21 cellular contexts compared by ENCODE assay signal in genomic region chr7:7131273-7131672, GRCh38. TPM values are rescaled to one million over a fixed set of nuclear protein-coding genes. Genes with fewer than 3 reads are reported as not detected.
DNase-seq lines count a peak whose midpoint lies in the region; ATAC-seq, FAIRE-seq and TF ChIP-seq lines count a peak whose summit lies in the region.
"Had no signal": no experiment of that assay in that cellular context is flagged by ENCODE, and none has a peak within 500 bp of the region (broad histone marks: within the 10 kb centered on the region; RNA-seq: fewer than 3 reads in every experiment).

No MANE protein-coding gene starts in this region.

- no peak overlapping the region for H2AK5ac ChIP-seq in H1 (ENCODE audit: low read depth, low read length)
- H2AK5ac ChIP-seq in mesendoderm (ENCODE audit: low read length) = no peak overlapping the region

- CTCF ChIA-PET in H1 (lab: Charles Lee; ENCODE audit: partially characterized antibody) = interaction anchor here (1.9 kb wide), 1 partner anchor 28 kb away, joined by 9 read pairs; no protein-coding TSS in a partner anchor

- H4K5ac ChIP-seq in H1 (ENCODE audit: insufficient read length, low read depth, low read length) (no peak overlapping the region), mesendoderm (ENCODE audit: low read length) (no peak overlapping the region)

- H3K4me1 ChIP-seq in H1 (replicated peaks in 1 of 4; ENCODE audit: control insufficient read depth in 3 of 4, insufficient read depth in 4 of 4, low read length in 3 of 4) = peaks cover 0 to 6% (median 5%) of the 10 kb centered on the region in 4 experiments; a peak in 5 of 7 replicates
- peaks cover 5% of the 10 kb centered on the region for H3K4me1 ChIP-seq in mesendoderm (ENCODE audit: control insufficient read depth, low read depth, low read length)
- peaks cover 0 to 15% (median 0%) of the 10 kb centered on the region in 12 donors for H3K4me1 ChIP-seq in heart left ventricle

- intact Hi-C loops in lower leg skin (cut with DNase I; ENCODE audit: low total_unique reads) (no loop called here), heart left ventricle (cut with DNase I) (no loop called here)

- no peak overlapping the region for H2AFZ ChIP-seq in H1 (ENCODE audit: low read length)

- H4K8ac ChIP-seq in H1 (ENCODE audit: extremely low read depth, insufficient read depth, low read length) (no peak overlapping the region), mesendoderm (ENCODE audit: low read depth, low read length) (no peak overlapping the region)

- no peak overlapping the region for H3K14ac ChIP-seq in H1 (ENCODE audit: insufficient read length)

- no peak overlapping the region for H2BK120ac ChIP-seq in H1 (replicated peaks; ENCODE audit: low read depth, low read length)
- no peak overlapping the region for H2BK120ac ChIP-seq in mesendoderm (ENCODE audit: low read depth, low read length)

- no peak overlapping the region for H2BK20ac ChIP-seq in H1 (ENCODE audit: low read length)

- H3K4me3 ChIP-seq in H7 (ENCODE audit: insufficient read depth, low read depth, low read length) = no peak overlapping the region
- no peak overlapping the region for H3K4me3 ChIP-seq in H1 (ENCODE audit: extremely low read depth in 1 of 4, insufficient read depth in 2 of 4, low read depth in 3 of 4, low read length in 4 of 4)
- H3K4me3 ChIP-seq in mesendoderm (ENCODE audit: low read length) = no peak overlapping the region
- no peak overlapping the region for H3K4me3 ChIP-seq in lower leg skin (ENCODE audit: low read depth, poor library complexity, severe bottlenecking)
- H3K4me3 ChIP-seq in heart left ventricle = no peak overlapping the region
- H3K4me3 ChIP-seq: GM12878, MG63 had no signal

- H2BK5ac ChIP-seq in H1 (ENCODE audit: low read depth, low read length) = no peak overlapping the region
- H2BK5ac ChIP-seq in mesendoderm (ENCODE audit: low read length) = peak overlapping the region; percentile 21

- H3K56ac ChIP-seq in H1 (replicated peaks; ENCODE audit: insufficient read length, low read depth, low read length) (no peak overlapping the region), mesendoderm (ENCODE audit: low read length) (no peak overlapping the region)

- H3K36me3 ChIP-seq in H7 (replicated peaks; ENCODE audit: control insufficient read depth, insufficient read depth, low read length) = no peaks in the 10 kb centered on the region
- no peaks in the 10 kb centered on the region for H3K36me3 ChIP-seq in H1 (ENCODE audit: control insufficient read depth in 2 of 4, insufficient read depth in 4 of 4, low read length in 3 of 4)
- H3K36me3 ChIP-seq in mesendoderm (ENCODE audit: control insufficient read depth, insufficient read depth, low read length) = no peaks in the 10 kb centered on the region
- no peaks in the 10 kb centered on the region for H3K36me3 ChIP-seq in heart left ventricle
- H3K36me3 ChIP-seq: MG63 had no signal

- H2BK15ac ChIP-seq in H1 (ENCODE audit: low read length) (no peak overlapping the region), mesendoderm (replicated peaks; ENCODE audit: low read depth) (no peak overlapping the region)

- H3K4ac ChIP-seq in H1 (replicated peaks; ENCODE audit: insufficient read length, low read depth, low read length) (no peak overlapping the region), mesendoderm (ENCODE audit: low read depth, low read length) (no peak overlapping the region)

- H3K27ac ChIP-seq in H1 (ENCODE audit: low read depth, low read length) = no peak overlapping the region
- peak overlapping the region; percentile 50 for H3K27ac ChIP-seq in mesendoderm (ENCODE audit: low read depth, low read length)
- no peak overlapping the region for H3K27ac ChIP-seq in heart left ventricle

- WGBS in H1 (ENCODE audit: extremely low coverage in 1 of 2, insufficient coverage in 1 of 2, insufficient read length in 1 of 2, insufficient replicate concordance in 2 of 2, low coverage in 1 of 2, low lambda C conversion rate in 2 of 2, missing lambda C conversion rate in 1 of 2), 2 experiments = 64% methylated on average over 1 of the region's 1 CpG; no CpG with 5 or more reads in 1 of the 2 experiments
- no CpG with 5 or more reads among the region's 1 CpG for WGBS in mesendoderm (ENCODE audit: extremely low coverage, insufficient coverage, low lambda C conversion rate)
- WGBS in lower leg skin, 2 donors = 92% methylated on average over 1 of the region's 1 CpG
- WGBS in heart left ventricle, 4 donors = 69 to 87% (median 77%) methylated on average over 1 of the region's 1 CpG

- no peak for TF ChIP-seq CTCF in H1 (IDR thresholded peaks at IDR 0.05; ENCODE audit: control extremely low read depth in 1 of 3, insufficient read depth in 1 of 3, low read depth in 1 of 3, low read length in 3 of 3)
- TF ChIP-seq CTCF in lower leg skin (IDR thresholded peaks at IDR 0.05) = no peak
- no peak for TF ChIP-seq CTCF in heart left ventricle (IDR thresholded peaks at IDR 0.05)

- TF ChIP-seq EP300 in H1 (IDR thresholded peaks at IDR 0.05; ENCODE audit: borderline replicate concordance in 1 of 2, low read depth in 2 of 2, low read length in 2 of 2) = no peak

- POLR2A ChIA-PET in H1 (lab: Charles Lee; ENCODE audit: partially characterized antibody) = no interaction called here

- TF ChIP-seq POLR2A in H1 (IDR thresholded peaks at IDR 0.05; ENCODE audit: control extremely low read depth in 1 of 2, low read depth in 2 of 2, low read length in 2 of 2) (no peak), lower leg skin (IDR thresholded peaks at IDR 0.05) (no peak), heart left ventricle (IDR thresholded peaks at IDR 0.05) (no peak)

- H3K4me2 ChIP-seq in H1 (ENCODE audit: insufficient read depth in 1 of 2, low read depth in 2 of 2, low read length in 2 of 2) (no peak overlapping the region), mesendoderm (ENCODE audit: low read length) (no peak overlapping the region)
- H3K4me2 ChIP-seq: SK-N-SH had no signal

- no peak for ATAC-seq in HG02678 (IDR thresholded peaks at IDR 0.05; ENCODE audit: unreplicated experiment)
- ATAC-seq in HG02884 (IDR thresholded peaks at IDR 0.05; ENCODE audit: unreplicated experiment) = no peak
- ATAC-seq in heart left ventricle = no peak
- ATAC-seq: GM12878, HCT116, Panc1 had no signal

- FAIRE-seq in H1 (lab: Jason Lieb, UNC) = no peak
- FAIRE-seq: D721Med, GM12878 had no signal

- DNase-seq in AG20443 (ENCODE audit: low spot score) (peak; percentile 18), H7 (peak; percentile 16), H1 (ENCODE audit: low read depth in 1 of 2, low spot score in 2 of 2) (no peak), mesendoderm (peak; percentile 89), lower leg skin (ENCODE audit: low spot score in 2 of 2) (no peak), heart left ventricle (no peak)
- DNase-seq: DMS79; Karpas-422; MG63; NCI-H1417; NCI-H1694 treated with DMSO at 0.1 percent for 48 hours; NCI-H748 treated with DMSO at 0.1 percent for 48 hours; NK-92 treated with Interleukin-12 subunit alpha and Interleukin-12 subunit beta, amount 100 ng/mL, for 24 hours; SIG-M5; SK-N-SH had no signal

- H3K27me3 ChIP-seq in H7 (ENCODE audit: control insufficient read depth, insufficient read depth, low read length) = no peaks in the 10 kb centered on the region
- no peaks in the 10 kb centered on the region for H3K27me3 ChIP-seq in H1 (replicated peaks in 1 of 4; ENCODE audit: control insufficient read depth in 3 of 4, extremely low read depth in 1 of 4, insufficient read depth in 3 of 4, low read length in 3 of 4)
- H3K27me3 ChIP-seq in mesendoderm (ENCODE audit: insufficient read depth, low read length, poor library complexity) = no peaks in the 10 kb centered on the region
- H3K27me3 ChIP-seq in heart left ventricle = no peaks in the 10 kb centered on the region
- H3K27me3 ChIP-seq: MG63 had no signal

- no peak for TF ChIP-seq RAD21 in H1 (IDR thresholded peaks at IDR 0.05 in 1 of 2, conservative IDR thresholded peaks at IDR 0.05 in 1 of 2; ENCODE audit: low read depth in 2 of 2, low read length in 2 of 2)

- no peaks in the 10 kb centered on the region for H4K20me1 ChIP-seq in H1 (replicated peaks in 1 of 2; ENCODE audit: control insufficient read depth in 1 of 2, insufficient read depth in 2 of 2, low read length in 2 of 2)

- H3K18ac ChIP-seq in H1 (ENCODE audit: extremely low read depth, low read length) (no peak overlapping the region), mesendoderm (ENCODE audit: low read length) (no peak overlapping the region)

- H2BK12ac ChIP-seq in H1 (ENCODE audit: low read depth, low read length) = no peak overlapping the region

- H3K79me1 ChIP-seq in H1 (ENCODE audit: low read depth, low read length) (no peaks in the 10 kb centered on the region), mesendoderm (ENCODE audit: low read length) (no peaks in the 10 kb centered on the region)

- no peaks in the 10 kb centered on the region for H3K23me2 ChIP-seq in H1 (ENCODE audit: low read depth, low read length)

- H4K91ac ChIP-seq in H1 (replicated peaks; ENCODE audit: insufficient read length, low read length) = no peak overlapping the region

- H3K9me3 ChIP-seq in H1 (ENCODE audit: insufficient read depth in 2 of 2, low read depth in 1 of 2, low read length in 1 of 2) (no peaks in the 10 kb centered on the region), heart left ventricle (no peaks in the 10 kb centered on the region)
- H3K9me3 ChIP-seq: MG63, SK-N-SH had no signal

- H3K9ac ChIP-seq in H1 (replicated peaks in 1 of 4; ENCODE audit: extremely low read depth in 1 of 4, low read depth in 3 of 4, low read length in 3 of 4) (no peak overlapping the region), mesendoderm (ENCODE audit: low read length) (no peak overlapping the region)
- H3K9ac ChIP-seq: SK-N-SH had no signal

- H3K23ac ChIP-seq in H1 (ENCODE audit: insufficient read length) (no peak overlapping the region), mesendoderm (ENCODE audit: low read length) (no peak overlapping the region)

- no peaks in the 10 kb centered on the region for H3K79me2 ChIP-seq in H1 (ENCODE audit: control insufficient read depth in 1 of 2, insufficient read depth in 2 of 2, low read length in 2 of 2)
- no peaks in the 10 kb centered on the region for H3K79me2 ChIP-seq in mesendoderm (ENCODE audit: control insufficient read depth, insufficient read depth, low read length)

RNA-seq across cellular contexts. Expression of gene C1GALT1, which starts 51.1 kb away (rescaled TPM):
- 55.9 and 101 TPM in 2 replicates for total RNA-seq in H7 (2014; rRNA removed; shearing (Covaris generic))
- total RNA-seq in H1 (2021; fragmentation: NEBNext Ultra II Directional; extraction: Animal tissue kit (Norgen Biotek cat#: 25700)) = 94.0 and 94.2 TPM in 2 replicates
- polyA plus RNA-seq in H1 (2011; rRNA removed) (18.7 and 22.9 TPM in 2 replicates), heart left ventricle (10 to 100 TPM in 1 of 2 donors, 1 to 10 TPM in 1; 4.3 to 15.1 TPM)
- 26.6 TPM for polyA plus RNA-seq in H1 (2011; cell fraction: cytosol; rRNA removed)
- polyA plus RNA-seq in H1 (2011; cell fraction: nucleus; rRNA removed) = 14.5 TPM
- 24.9 to 57.2 TPM (median 35.1 TPM) in 4 replicates for polyA plus RNA-seq in H1 (2012, experiment 1 of 2)
- polyA plus RNA-seq in H1 (2012, experiment 2 of 2) = 6.7 TPM
- 54.7 TPM for polyA plus RNA-seq in H1 (2013, experiment 1 of 2)
- polyA plus RNA-seq in H1 (2013, experiment 2 of 2) = 60.5 TPM
- polyA minus RNA-seq in H1 (2011; rRNA and poly(A)+ RNA removed) = 28.4 and 53.6 TPM in 2 replicates
- polyA minus RNA-seq in H1 (2011; cell fraction: cytosol; rRNA and poly(A)+ RNA removed) = 28.0 TPM
- 86.1 TPM for polyA minus RNA-seq in H1 (2011; cell fraction: nucleus; rRNA and poly(A)+ RNA removed)
- polyA plus RNA-seq in mesendoderm (2013, experiment 1 of 2) = 40.9 TPM
- polyA plus RNA-seq in mesendoderm (2013, experiment 2 of 2) = 42.6 TPM
- total RNA-seq in lower leg skin (10 to 100 TPM; 26.8 to 45.9 (median 29.4) TPM), heart left ventricle (10 to 100 TPM; 16.5 to 36.4 (median 21.3) TPM)

Comparison
In these comparisons a context has a peak if more than half of its experiments do, and no peak if none do; other contexts are left out.
1. DNase-seq: peak in AG20443 (single experiment), H7 (single experiment) and mesendoderm (single experiment); none in H1 (0 of 2), lower leg skin (0 of 2) and heart left ventricle (0 of 5).